Comparison of ENCODE assay signal across 1 cellular context in the genomic region with DNA sequence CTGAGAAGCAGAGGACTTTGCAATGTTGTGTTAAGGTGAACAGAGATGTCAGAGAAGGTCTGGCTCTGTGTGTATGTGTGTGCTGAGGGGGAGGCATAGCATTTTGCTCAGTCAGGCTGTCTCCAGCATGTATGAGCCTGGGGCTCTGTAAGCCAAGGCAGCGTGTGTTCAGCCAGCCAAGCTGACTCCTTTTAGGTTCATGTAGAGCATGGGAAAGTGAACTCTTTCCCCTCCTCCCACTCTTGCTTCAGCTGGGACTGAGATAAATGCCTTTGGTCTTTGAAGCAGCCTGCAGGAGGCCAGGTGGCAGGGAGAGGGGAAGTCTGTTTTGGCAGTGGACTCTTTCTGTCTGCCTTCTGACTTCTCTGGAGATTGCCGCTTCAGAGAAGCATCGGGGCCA.
A peak's percentile ranks its signal among the peaks of the same experiment; 100 is the strongest.
TF ChIP-seq lines count a peak whose summit lies in the region.

No MANE protein-coding gene starts in this region.

TF ChIP-seq in HepG2, 621 proteins besides CTCF, POLR2A, EP300 and RAD21 (continued from another document):
- TF ChIP-seq ZNF331 (CRISPR knock-in tag; IDR thresholded peaks at IDR 0.05) (0 out of 2 replicates have a peak, but pooled peaks have one; percentile 25), TOE1 (CRISPR knock-in tag; IDR thresholded peaks at IDR 0.05) (no peak), CEBPB (IDR thresholded peaks at IDR 0.05; ENCODE audit: borderline replicate concordance, low read depth, low read length) (peak; percentile 6; the same call in 1 of the 2 replicates), TFAP4 (IDR thresholded peaks at IDR 0.05; ENCODE audit: borderline replicate concordance, low read depth) (peak; percentile 75; the same call in 1 of the 2 replicates), ZNF609 (CRISPR knock-in tag; IDR thresholded peaks at IDR 0.05; ENCODE audit: borderline replicate concordance) (no peak), ZFP62 (CRISPR knock-in tag; IDR thresholded peaks at IDR 0.05) (no peak), ZBTB37 (CRISPR knock-in tag; IDR thresholded peaks at IDR 0.05) (no peak), ZKSCAN8 (CRISPR knock-in tag; IDR thresholded peaks at IDR 0.05; ENCODE audit: borderline replicate concordance) (no peak), ZFX (CRISPR knock-in tag; IDR thresholded peaks at IDR 0.05; ENCODE audit: low read depth) (peak; percentile 21; the same call in 1 of the 2 replicates), ZNF263 (CRISPR knock-in tag; IDR thresholded peaks at IDR 0.05) (0 out of 2 replicates have a peak, but pooled peaks have one; percentile 26), ZSCAN5A (CRISPR knock-in tag; IDR thresholded peaks at IDR 0.05; ENCODE audit: borderline replicate concordance) (no peak), HNF4A (CRISPR knock-in tag; IDR thresholded peaks at IDR 0.05) (0 out of 2 replicates have a peak, but pooled peaks have one; percentile 41), CCAR2 (optimal IDR thresholded peaks at IDR 0.05; ENCODE audit: low read depth, low read length) (no peak), ZNF558 (CRISPR knock-in tag; IDR thresholded peaks at IDR 0.05; ENCODE audit: borderline replicate concordance) (no peak), ZNF335 (CRISPR knock-in tag; IDR thresholded peaks at IDR 0.05) (no peak), ZFP36L2 (CRISPR knock-in tag; IDR thresholded peaks at IDR 0.05) (no peak)
- TF ChIP-seq, protein P1, sequence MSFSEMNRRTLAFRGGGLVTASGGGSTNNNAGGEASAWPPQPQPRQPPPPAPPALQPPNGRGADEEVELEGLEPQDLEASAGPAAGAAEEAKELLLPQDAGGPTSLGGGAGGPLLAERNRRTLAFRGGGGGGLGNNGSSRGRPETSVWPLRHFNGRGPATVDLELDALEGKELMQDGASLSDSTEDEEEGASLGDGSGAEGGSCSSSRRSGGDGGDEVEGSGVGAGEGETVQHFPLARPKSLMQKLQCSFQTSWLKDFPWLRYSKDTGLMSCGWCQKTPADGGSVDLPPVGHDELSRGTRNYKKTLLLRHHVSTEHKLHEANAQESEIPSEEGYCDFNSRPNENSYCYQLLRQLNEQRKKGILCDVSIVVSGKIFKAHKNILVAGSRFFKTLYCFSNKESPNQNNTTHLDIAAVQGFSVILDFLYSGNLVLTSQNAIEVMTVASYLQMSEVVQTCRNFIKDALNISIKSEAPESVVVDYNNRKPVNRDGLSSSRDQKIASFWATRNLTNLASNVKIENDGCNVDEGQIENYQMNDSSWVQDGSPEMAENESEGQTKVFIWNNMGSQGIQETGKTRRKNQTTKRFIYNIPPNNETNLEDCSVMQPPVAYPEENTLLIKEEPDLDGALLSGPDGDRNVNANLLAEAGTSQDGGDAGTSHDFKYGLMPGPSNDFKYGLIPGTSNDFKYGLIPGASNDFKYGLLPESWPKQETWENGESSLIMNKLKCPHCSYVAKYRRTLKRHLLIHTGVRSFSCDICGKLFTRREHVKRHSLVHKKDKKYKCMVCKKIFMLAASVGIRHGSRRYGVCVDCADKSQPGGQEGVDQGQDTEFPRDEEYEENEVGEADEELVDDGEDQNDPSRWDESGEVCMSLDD (CRISPR knock-in tag; IDR thresholded peaks at IDR 0.05; ENCODE audit: borderline replicate concordance): no peak
